ENCODE assay signal across 12 cellular contexts in genomic region chr18:48767090-48767670, GRCh38.
DNase-seq lines count a peak whose midpoint lies in the region; ATAC-seq lines count a peak whose summit lies in the region.
"Had no signal": no experiment of that assay in that cellular context is flagged by ENCODE, and none has a peak within 500 bp of the region (broad histone marks: within the 10 kb centered on the region; RNA-seq: fewer than 3 reads in every experiment).

No MANE protein-coding gene starts in this region.

- WGBS in trophoblast cell (ENCODE audit: extremely low coverage, insufficient coverage, insufficient read length), result no CpG with 5 or more reads among the region's 10 CpGs

- H2BK120ac ChIP-seq in trophoblast cell (ENCODE audit: insufficient read depth, low read length, poor library complexity), result no peak overlapping the region

- H4K8ac ChIP-seq in trophoblast cell (ENCODE audit: low read depth, low read length), result no peak overlapping the region

- DNase-seq in GM04503 (ENCODE audit: low read depth) (peak; percentile 76), NCI-H2171 (lab: John Stamatoyannopoulos, UW) (peak; percentile 80), fibroblast of the conjunctiva (ENCODE audit: low read depth) (peak; percentile 4), trophoblast cell (peak; percentile 70 to 84)
- DNase-seq in activated naive CD4-positive, alpha-beta T cell treated with anti-CD3 and anti-CD28 coated beads, Interleukin-2, amount 50 U/mL, for 16 hours, result no peak
- DNase-seq in activated CD4-positive, alpha-beta T cell treated with anti-CD3 and anti-CD28 coated beads, Interleukin-2, amount 10 ng/mL, durations not matched to agents 24 days and 14 days, result no peak
- DNase-seq: activated effector memory CD4-positive, alpha-beta T cell treated with anti-CD3 and anti-CD28 coated beads, Interleukin-2, amount 50 U/mL, for 16 hours; Calu3; effector CD4-positive, alpha-beta T cell had no signal

- H3K4me3 ChIP-seq in trophoblast cell (ENCODE audit: low read depth, low read length), result no peak overlapping the region

- H3K79me2 ChIP-seq in trophoblast cell (ENCODE audit: control insufficient read depth, insufficient read depth, low read length, poor library complexity), result no peaks in the 10 kb centered on the region

- no peaks in the 10 kb centered on the region for H3K27me3 ChIP-seq in trophoblast cell (ENCODE audit: insufficient read depth, low read length)

- no peaks in the 10 kb centered on the region for H3K27me3 Mint-ChIP-seq in activated CD4-positive, alpha-beta T cell treated with anti-CD3 and anti-CD28 coated beads, Interleukin-2, amount 10 ng/mL, durations not matched to agents 24 days and 14 days

- H4K91ac ChIP-seq in trophoblast cell (ENCODE audit: low read depth, low read length), result no peak overlapping the region

- no peak overlapping the region for H3K27ac ChIP-seq in trophoblast cell (ENCODE audit: low read depth, low read length)

- H3K79me1 ChIP-seq in trophoblast cell (ENCODE audit: low read length), result peaks cover 7% of the 10 kb centered on the region

- peak overlapping the region; percentile 2 for H3K4me2 ChIP-seq in trophoblast cell (ENCODE audit: low read length)

- no peak overlapping the region for H3K9ac ChIP-seq in trophoblast cell (ENCODE audit: low read length)

- peaks cover 3% of the 10 kb centered on the region for H3K4me1 Mint-ChIP-seq in activated CD4-positive, alpha-beta T cell treated with anti-CD3 and anti-CD28 coated beads, Interleukin-2, amount 10 ng/mL, durations not matched to agents 24 days and 14 days

- H3K18ac ChIP-seq in trophoblast cell (ENCODE audit: low read length), result no peak overlapping the region

- H2BK12ac ChIP-seq in trophoblast cell (ENCODE audit: low read length), result peak overlapping the region; percentile 27

- H3K27ac Mint-ChIP-seq in activated CD4-positive, alpha-beta T cell treated with anti-CD3 and anti-CD28 coated beads, Interleukin-2, amount 10 ng/mL, durations not matched to agents 24 days and 14 days, result no peak overlapping the region
- H3K27ac Mint-ChIP-seq: WTC11 had no signal

- H2AFZ ChIP-seq in trophoblast cell (ENCODE audit: insufficient read depth, low read length, poor library complexity), result no peak overlapping the region

- no peak overlapping the region for H2AK5ac ChIP-seq in trophoblast cell (ENCODE audit: low read length)

- peaks cover 12 to 18% of the 10 kb centered on the region in 2 experiments for H3K4me1 ChIP-seq in trophoblast cell (ENCODE audit: control insufficient read depth in 1 of 2, insufficient read depth in 2 of 2, low read length in 2 of 2)

- intact Hi-C loops in activated CD4-positive, alpha-beta T cell treated with anti-CD3 and anti-CD28 coated beads, Interleukin-2, amount 10 ng/mL, durations not matched to agents 24 days and 14 days (cut with micrococcal nuclease), result no loop called here

- H3K9me3 ChIP-seq in trophoblast cell (ENCODE audit: insufficient read depth, low read depth, low read length), result no peaks in the 10 kb centered on the region

- no peak overlapping the region for H4K12ac ChIP-seq in trophoblast cell (ENCODE audit: low read depth, low read length)

- no peak for ATAC-seq in HG02970 (IDR thresholded peaks at IDR 0.05; ENCODE audit: low FRiP score, unreplicated experiment)
- ATAC-seq in HG02610 (IDR thresholded peaks at IDR 0.05; ENCODE audit: unreplicated experiment), result no peak
- ATAC-seq: WTC11 had no signal

- H3K36me3 Mint-ChIP-seq in activated CD4-positive, alpha-beta T cell treated with anti-CD3 and anti-CD28 coated beads, Interleukin-2, amount 10 ng/mL, durations not matched to agents 24 days and 14 days (ENCODE audit: low read depth), result no peaks in the 10 kb centered on the region

- H3K14ac ChIP-seq in trophoblast cell (ENCODE audit: low read length), result no peak overlapping the region

- H3K23ac ChIP-seq in trophoblast cell (ENCODE audit: low read length), result no peak overlapping the region

- no peaks in the 10 kb centered on the region for H3K9me3 Mint-ChIP-seq in activated CD4-positive, alpha-beta T cell treated with anti-CD3 and anti-CD28 coated beads, Interleukin-2, amount 10 ng/mL, durations not matched to agents 24 days and 14 days

- H3K36me3 ChIP-seq in trophoblast cell (ENCODE audit: control insufficient read depth in 1 of 2, insufficient read depth in 2 of 2, low read length in 2 of 2), result peaks cover 7 to 15% of the 10 kb centered on the region in 2 experiments

- no peak overlapping the region for H3K4ac ChIP-seq in trophoblast cell (ENCODE audit: low read depth, low read length)

- H3K4me3 Mint-ChIP-seq in activated CD4-positive, alpha-beta T cell treated with anti-CD3 and anti-CD28 coated beads, Interleukin-2, amount 10 ng/mL, durations not matched to agents 24 days and 14 days, result no peak overlapping the region
- H3K4me3 Mint-ChIP-seq: WTC11 had no signal

- H2BK5ac ChIP-seq in trophoblast cell (ENCODE audit: low read depth, low read length, poor library complexity), result no peak overlapping the region

Comparison
In these comparisons a context has a peak if more than half of its experiments do, and no peak if none do; other contexts are left out.
1. DNase-seq: peak in GM04503 (single experiment), NCI-H2171 (single experiment), fibroblast of the conjunctiva (single experiment) and trophoblast cell (2 of 2); none in activated naive CD4-positive, alpha-beta T cell treated with anti-CD3 and anti-CD28 coated beads, Interleukin-2, amount 50 U/mL, for 16 hours (single experiment) and activated CD4-positive, alpha-beta T cell treated with anti-CD3 and anti-CD28 coated beads, Interleukin-2, amount 10 ng/mL, durations not matched to agents 24 days and 14 days (single experiment).